ENCODE assay signal across 19 cellular contexts in the genomic region with DNA sequence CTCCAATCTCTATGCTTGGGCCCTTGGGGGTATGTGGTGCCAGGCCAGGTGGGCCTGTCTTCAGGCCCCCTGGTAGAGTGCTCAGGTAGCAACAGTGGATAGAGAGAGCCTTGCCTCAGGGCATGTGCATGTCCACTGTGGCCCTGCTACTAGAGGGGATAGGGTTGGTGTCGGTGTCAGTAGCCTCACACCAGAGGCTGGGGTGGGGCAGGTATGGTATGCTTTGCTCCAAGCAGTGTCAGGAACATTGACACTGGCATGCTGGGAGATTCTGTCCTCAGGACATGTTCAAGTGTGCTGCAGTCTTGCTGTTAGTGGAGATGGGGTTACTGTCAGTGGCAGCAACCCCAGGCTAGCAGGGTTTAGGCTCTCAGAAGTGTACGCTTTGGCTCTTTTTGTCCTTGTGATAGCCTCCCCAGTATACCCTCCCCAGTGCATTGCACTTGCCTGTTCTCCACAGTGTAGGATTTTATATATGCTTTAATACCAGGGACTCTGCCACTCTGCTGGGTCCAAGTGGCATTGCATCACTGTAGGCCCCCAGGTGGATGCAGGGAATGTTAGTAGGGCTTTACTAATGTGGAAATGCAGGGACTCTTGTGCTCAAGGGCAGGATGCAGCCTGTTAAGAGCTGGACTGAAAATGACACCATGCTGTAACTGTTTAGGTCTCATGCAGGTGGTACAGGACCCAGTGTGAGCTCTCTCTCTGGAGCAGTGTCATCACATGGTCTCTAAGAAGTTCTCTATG. TPM values are rescaled to one million over a fixed set of nuclear protein-coding genes. Genes with fewer than 3 reads are reported as not detected.
DNase-seq lines count a peak whose midpoint lies in the region; ATAC-seq, FAIRE-seq and TF ChIP-seq lines count a peak whose summit lies in the region.
"Had no signal": no experiment of that assay in that cellular context is flagged by ENCODE, and none has a peak within 500 bp of the region (broad histone marks: within the 10 kb centered on the region; RNA-seq: fewer than 3 reads in every experiment).

No MANE protein-coding gene starts in this region.

- peak overlapping the region; percentile 30 for H3K27ac ChIP-seq in HepG2 (ENCODE audit: extremely low read length, insufficient read depth, low read length)
- H3K27ac ChIP-seq in psoas muscle = no peak overlapping the region
- H3K27ac ChIP-seq in endodermal cell (ENCODE audit: low read depth, low read length) = no peak overlapping the region
- H3K27ac ChIP-seq in suprapubic skin = no peak overlapping the region

- H3K4me1 Mint-ChIP-seq in WTC11 (peaks cover 4% of the 10 kb centered on the region; the same call in 1 of the 2 replicates), endodermal cell (no peaks in the 10 kb centered on the region), T-cell (peaks cover 33 to 40% (median 33%) of the 10 kb centered on the region in 3 donors)

- 100% methylated on average over 2 of the region's 2 CpGs for WGBS in HepG2 (ENCODE audit: low lambda C conversion rate)
- WGBS in psoas muscle, 3 donors = 93 to 97% (median 97%) methylated on average over 2 of the region's 2 CpGs
- 89% methylated on average over 2 of the region's 2 CpGs; no CpG with 5 or more reads in 1 of the 2 experiments for WGBS in endodermal cell (ENCODE audit: insufficient coverage in 1 of 2, insufficient read length in 1 of 2), 2 experiments
- 78% methylated on average over 1 of the region's 2 CpGs for WGBS in suprapubic skin

- TF ChIP-seq EP300 in HepG2 (IDR thresholded peaks at IDR 0.05; ENCODE audit: low read depth in 2 of 2, low read length in 2 of 2) (no peak), HepG2 (CRISPR knock-in tag; IDR thresholded peaks at IDR 0.05; ENCODE audit: borderline replicate concordance) (no peak), suprapubic skin (IDR thresholded peaks at IDR 0.05) (no peak)

- TF ChIP-seq RAD21 in HepG2 (CRISPR knock-in tag; IDR thresholded peaks at IDR 0.05) = no peak

- H3K4me2 ChIP-seq in HepG2 (ENCODE audit: low read depth, low read length) = peak overlapping the region; percentile 37

- BruUV-seq in HepG2 (replicated peaks; lab: Mats Ljungman, UMichigan) = no TSS peak

- H4K20me1 ChIP-seq in HepG2 (ENCODE audit: insufficient read depth, low read length) = peaks cover 14% of the 10 kb centered on the region

- no peak for TF ChIP-seq POLR2A in HepG2 (IDR thresholded peaks at IDR 0.05; ENCODE audit: insufficient read depth in 1 of 2, low read depth in 2 of 2, low read length in 2 of 2)
- TF ChIP-seq POLR2A in suprapubic skin (IDR thresholded peaks at IDR 0.05) = no peak

- peaks cover 75% of the 10 kb centered on the region for H3K79me2 ChIP-seq in HepG2 (ENCODE audit: insufficient read depth, low read length)

- POLR2A ChIA-PET in WTC11 (lab: Charles Lee) = no interaction called here
- POLR2A ChIA-PET in HepG2 (lab: Yijun Ruan, JAX) = no interaction called here
- POLR2A ChIA-PET in T-cell (lab: Charles Lee) = no interaction called here

- intact Hi-C loops in HepG2 (cut with micrococcal nuclease; ENCODE audit: unreplicated experiment) = no loop called here
- intact Hi-C loops in psoas muscle (cut with DNase I) = no loop called here

- no peaks in the 10 kb centered on the region for H3K27me3 ChIP-seq in HepG2 (ENCODE audit: control insufficient read depth in 1 of 2, insufficient read depth in 2 of 2, low read length in 2 of 2)
- H3K27me3 ChIP-seq in psoas muscle (ENCODE audit: insufficient read depth in 3 of 3, low read length in 2 of 3) = no peaks in the 10 kb centered on the region
- H3K27me3 ChIP-seq in endodermal cell (ENCODE audit: control insufficient read depth, insufficient read depth, low read length, poor library complexity, severe bottlenecking) = no peaks in the 10 kb centered on the region
- H3K27me3 ChIP-seq in suprapubic skin = no peaks in the 10 kb centered on the region

- H3K4me3 ChIP-seq in HepG2 (replicated peaks in 1 of 3; ENCODE audit: insufficient read depth in 1 of 3, low read depth in 2 of 3, low read length in 3 of 3) (no peak overlapping the region), psoas muscle (no peak overlapping the region), endodermal cell (ENCODE audit: low read length) (no peak overlapping the region), suprapubic skin (no peak overlapping the region)

- no peak overlapping the region for H3K4me3 Mint-ChIP-seq in WTC11
- H3K4me3 Mint-ChIP-seq in endodermal cell = no peak overlapping the region
- no peak overlapping the region for H3K4me3 Mint-ChIP-seq in T-cell

- H3K27me3 Mint-ChIP-seq in WTC11 (ENCODE audit: low read depth) (no peaks in the 10 kb centered on the region), endodermal cell (ENCODE audit: insufficient read depth) (no peaks in the 10 kb centered on the region), T-cell (no peaks in the 10 kb centered on the region)
- H3K27me3 Mint-ChIP-seq: CD4-positive, CD25-positive, alpha-beta regulatory T cell had no signal

- no peak for TF ChIP-seq CTCF in WTC11 (IDR thresholded peaks at IDR 0.05)
- no peak for TF ChIP-seq CTCF in HepG2 (CRISPR knock-in tag; IDR thresholded peaks at IDR 0.05)
- TF ChIP-seq CTCF in psoas muscle (IDR thresholded peaks at IDR 0.05) = no peak
- no peak for TF ChIP-seq CTCF in endodermal cell (conservative IDR thresholded peaks at IDR 0.05)
- no peak for TF ChIP-seq CTCF in suprapubic skin (IDR thresholded peaks at IDR 0.05)

- in situ Hi-C loops in HepG2 (cut with HindIII; ENCODE audit: extremely low pct_ligation_motif_present, low pct_unique_long_range_greater_than_20kb) = no loop called here

- CTCF ChIA-PET in WTC11 (lab: Charles Lee) (interaction anchor here (0.7 to 1.3 kb wide), 2 partner anchors 50 to 464 kb away, joined by 3 to 4 read pairs; no protein-coding TSS in a partner anchor), HepG2 (lab: Yijun Ruan, JAX; ENCODE audit: low intra/inter-chr PET ratio, low total read pairs) (no interaction called here), T-cell (lab: Charles Lee) (no interaction called here)

- DNase-seq in ELF-1 (ENCODE audit: low read depth, low spot score) (peak; percentile 19), WTC11 (ENCODE audit: low spot score) (no peak), HepG2 (ENCODE audit: low spot score) (no peak), psoas muscle (no peak), endodermal cell (no peak), T-cell (no peak), suprapubic skin (ENCODE audit: low spot score in 2 of 2) (no peak)
- DNase-seq: CD4-positive, CD25-positive, alpha-beta regulatory T cell; DMS79; GF-D8; NCI-H1105; NCI-H1694 treated with DMSO at 0.1 percent for 48 hours; NCI-H2107; NCI-H2227 treated with DMSO at 0.1 percent for 48 hours; NCI-H524; SHP77 had no signal

- ATAC-seq in WTC11 = peak; percentile 72
- peak; percentile 89 for ATAC-seq in HepG2
- peak; percentile 7 to 51 (median 30) for ATAC-seq in psoas muscle
- ATAC-seq in T-cell (replicated peaks in 1 of 4) = no peak
- ATAC-seq: Panc1, SK-N-SH treated with all-trans-retinoic acid at 6 μM for 48 hours had no signal

- H3K9me3 ChIP-seq in HepG2 (ENCODE audit: low read length) (peaks cover 16% of the 10 kb centered on the region), psoas muscle (peaks cover 21% of the 10 kb centered on the region), endodermal cell (ENCODE audit: control insufficient read depth, low read length) (peaks cover 20% of the 10 kb centered on the region), suprapubic skin (peaks cover 18% of the 10 kb centered on the region)

- peaks cover 15% of the 10 kb centered on the region for H3K36me3 Mint-ChIP-seq in WTC11
- peaks cover 21% of the 10 kb centered on the region for H3K36me3 Mint-ChIP-seq in endodermal cell (ENCODE audit: low read depth)
- peaks cover 62% of the 10 kb centered on the region for H3K36me3 Mint-ChIP-seq in T-cell

- peak overlapping the region; percentile 11; the same call in 1 of the 2 replicates for H3K27ac Mint-ChIP-seq in WTC11
- no peak overlapping the region for H3K27ac Mint-ChIP-seq in endodermal cell
- H3K27ac Mint-ChIP-seq in T-cell = no peak overlapping the region

- no peak overlapping the region for H3K9ac ChIP-seq in HepG2 (ENCODE audit: insufficient read depth, low read depth, low read length)
- no peak overlapping the region for H3K9ac ChIP-seq in endodermal cell (ENCODE audit: extremely low read depth, low read length, poor library complexity, severe bottlenecking)

- H3K36me3 ChIP-seq in HepG2 (replicated peaks in 1 of 2; ENCODE audit: control insufficient read depth in 1 of 2, insufficient read depth in 2 of 2, low read length in 2 of 2) = no peaks in the 10 kb centered on the region
- no peaks in the 10 kb centered on the region for H3K36me3 ChIP-seq in psoas muscle (ENCODE audit: insufficient read depth in 1 of 2, low read depth in 1 of 2)
- no peaks in the 10 kb centered on the region for H3K36me3 ChIP-seq in endodermal cell (ENCODE audit: control insufficient read depth, insufficient read depth, low read length)
- no peaks in the 10 kb centered on the region for H3K36me3 ChIP-seq in suprapubic skin

- no peak overlapping the region for H2AFZ ChIP-seq in HepG2 (ENCODE audit: low read length)

- FAIRE-seq in HepG2 (lab: Jason Lieb, UNC) = no peak
- FAIRE-seq: GM12892 had no signal

- H3K9me3 Mint-ChIP-seq in WTC11 (peaks cover 20% of the 10 kb centered on the region), endodermal cell (peaks cover 20% of the 10 kb centered on the region), T-cell (peaks cover 21 to 57% (median 43%) of the 10 kb centered on the region in 3 donors)

- H3K4me1 ChIP-seq in HepG2 (ENCODE audit: insufficient read depth, low read length) = peaks cover 14% of the 10 kb centered on the region
- H3K4me1 ChIP-seq in psoas muscle = peaks cover 16% of the 10 kb centered on the region
- no peaks in the 10 kb centered on the region for H3K4me1 ChIP-seq in endodermal cell (ENCODE audit: control insufficient read depth, insufficient read depth, low read length)
- H3K4me1 ChIP-seq in suprapubic skin = no peaks in the 10 kb centered on the region

RNA-seq across cellular contexts. Expression of a gene that starts 21.6 kb away (rescaled TPM):
- total RNA-seq in WTC11 (2021) (17.4 to 18.9 TPM (median 17.8 TPM) in 3 replicates), HepG2 (2016; rRNA removed; fragmentation: Illumina TruSeq; extraction: Trizol) (19.0 and 21.2 TPM in 2 replicates), psoas muscle (10 to 100 TPM; 10.9 to 28.6 (median 13.8) TPM), endodermal cell (10 to 100 TPM; 27.0 to 27.1 TPM), T-cell (10 to 100 TPM; 22.2 to 29.9 (median 22.9) TPM), suprapubic skin (10 to 100 TPM; 40.5 to 76.0 (median 43.4) TPM)
- 3.0 and 3.1 TPM in 2 replicates for total RNA-seq in HepG2 (2016; cell fraction: cytosol; rRNA removed; fragmentation: Illumina TruSeq; extraction: Trizol; ENCODE audit: low read depth)
- 18.6 and 20.2 TPM in 2 replicates for total RNA-seq in HepG2 (2016; cell fraction: insoluble cytoplasmic fraction; rRNA removed; fragmentation: Illumina TruSeq; extraction: Trizol)
- 8.5 and 8.9 TPM in 2 replicates for total RNA-seq in HepG2 (2016; cell fraction: membrane; rRNA removed; fragmentation: Illumina TruSeq; extraction: Trizol)
- total RNA-seq in HepG2 (2016; cell fraction: nucleus; rRNA removed; fragmentation: Illumina TruSeq; extraction: Trizol) = 34.3 and 34.6 TPM in 2 replicates
- polyA plus RNA-seq in HepG2 (2011; rRNA removed) (15.9 and 18.2 TPM in 2 replicates), psoas muscle (10 to 100 TPM in 1 of 3 donors, 1 to 10 TPM in 2; 6.8 to 18.7 (median 8.8) TPM)
- polyA plus RNA-seq in HepG2 (2011; cell fraction: cytosol; rRNA removed) = 10.9 and 13.1 TPM in 2 replicates
- polyA plus RNA-seq in HepG2 (2011; cell fraction: nucleus; rRNA removed) = 29.5 and 30.5 TPM in 2 replicates
- 9.3 and 10.5 TPM in 2 replicates for polyA plus RNA-seq in HepG2 (2012)
- polyA plus RNA-seq in HepG2 (2016; cell fraction: cytosol; fragmentation: Illumina TruSeq; extraction: Trizol; ENCODE audit: low read depth) = 0.60 and 0.62 TPM in 2 replicates
- polyA plus RNA-seq in HepG2 (2016; cell fraction: insoluble cytoplasmic fraction; fragmentation: Illumina TruSeq; extraction: Trizol; ENCODE audit: low read depth) = 13.1 and 13.7 TPM in 2 replicates
- 1.8 and 1.9 TPM in 2 replicates for polyA plus RNA-seq in HepG2 (2016; cell fraction: membrane; fragmentation: Illumina TruSeq; extraction: Trizol; ENCODE audit: low read depth)
- 22.7 and 24.7 TPM in 2 replicates for polyA plus RNA-seq in HepG2 (2016; cell fraction: nucleus; fragmentation: Illumina TruSeq; extraction: Trizol; ENCODE audit: insufficient read depth, low read depth)
- polyA minus RNA-seq in HepG2 (2011; rRNA and poly(A)+ RNA removed; ENCODE audit: low replicate concordance) = 40.6 and 43.6 TPM in 2 replicates
- polyA minus RNA-seq in HepG2 (2011; cell fraction: cytosol; rRNA and poly(A)+ RNA removed) = 21.5 and 21.7 TPM in 2 replicates
- polyA minus RNA-seq in HepG2 (2011; cell fraction: nucleus; rRNA and poly(A)+ RNA removed) = 84.3 and 94.9 TPM in 2 replicates
- 16.5 TPM for polyA plus RNA-seq in endodermal cell (2013, experiment 1 of 2)
- 17.4 TPM for polyA plus RNA-seq in endodermal cell (2013, experiment 2 of 2)

Comparison
In these comparisons a context has a peak if more than half of its experiments do, and no peak if none do; other contexts are left out.
1. ATAC-seq: peak in WTC11 (single experiment), HepG2 (single experiment) and psoas muscle (4 of 4); none in T-cell (0 of 4).